Comparison of ENCODE assay signal across 9 cellular contexts in the genomic region with DNA sequence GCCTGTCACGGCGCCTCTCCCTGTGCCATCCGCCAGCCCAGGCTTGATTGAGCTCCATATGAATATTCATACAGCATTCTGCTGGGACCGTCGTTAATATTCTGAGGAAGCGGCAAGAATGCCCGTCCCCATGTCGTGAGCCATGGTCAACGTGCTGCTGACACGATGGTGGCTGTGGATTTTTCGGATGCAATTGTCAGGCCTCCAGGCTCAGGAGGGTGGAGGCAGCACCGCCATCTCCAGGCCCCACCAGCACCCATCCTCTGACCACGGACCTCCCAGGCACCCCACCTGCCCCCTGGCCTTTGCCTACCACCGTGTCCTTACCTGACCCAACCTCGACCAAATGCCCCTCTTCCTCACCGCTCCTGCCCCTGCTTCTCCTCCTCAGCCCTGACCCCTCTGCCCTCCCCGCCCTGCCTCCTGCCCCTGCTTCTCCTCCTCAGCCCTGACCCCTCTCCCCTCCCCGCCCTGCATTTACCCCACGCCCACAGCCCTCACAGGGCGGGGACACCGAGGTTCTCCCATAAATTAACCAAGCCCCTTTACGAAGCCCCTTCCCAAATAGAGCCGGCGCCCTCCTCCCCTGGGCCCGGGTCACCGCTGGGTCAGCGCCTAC. TPM values are rescaled to one million over a fixed set of nuclear protein-coding genes. Genes with fewer than 3 reads are reported as not detected.
DNase-seq lines count a peak whose midpoint lies in the region; ATAC-seq, FAIRE-seq and TF ChIP-seq lines count a peak whose summit lies in the region.
"Had no signal": no experiment of that assay in that cellular context is flagged by ENCODE, and none has a peak within 500 bp of the region (broad histone marks: within the 10 kb centered on the region; RNA-seq: fewer than 3 reads in every experiment).

No MANE protein-coding gene starts in this region.

- H3K27me3 Mint-ChIP-seq in stimulated activated naive CD8-positive, alpha-beta T cell treated with anti-CD3 and anti-CD28 coated beads, Interleukin-15, Interleukin-2, amounts not matched to agents 100 ng/mL and 50 ng/mL, for 24 hours, result no peaks in the 10 kb centered on the region

- H2AFZ ChIP-seq in GM12878 (ENCODE audit: control insufficient read depth, low read depth, low read length), result peak overlapping the region; percentile 78

- H3K79me2 ChIP-seq in GM12878 (ENCODE audit: control insufficient read depth, insufficient read depth, low read length), result peaks cover 19% of the 10 kb centered on the region

- no peak for TF ChIP-seq RAD21 in GM12878 (IDR thresholded peaks at IDR 0.05; ENCODE audit: insufficient read depth, low read depth, low read length)

- H3K36me3 ChIP-seq in GM12878 (ENCODE audit: control insufficient read depth in 2 of 2, insufficient read depth in 2 of 2, low read length in 1 of 2), result no peaks in the 10 kb centered on the region
- H3K36me3 ChIP-seq in mucosa of stomach (ENCODE audit: control insufficient read depth, insufficient read depth, low read length), result no peaks in the 10 kb centered on the region

- SMC1A ChIA-PET in GM12878 (lab: Charles Lee; ENCODE audit: uncharacterized antibody, unreplicated experiment), result interaction anchor here (0.8 to 4.0 kb wide), 5 partner anchors 8 to 19 kb away, joined by 3 to 19 read pairs (median 3); a partner anchor contains a TSS

- H3K27me3 ChIP-seq in GM12878 (replicated peaks in 1 of 2; ENCODE audit: control insufficient read depth in 2 of 2, insufficient read depth in 2 of 2, low read length in 1 of 2) (no peaks in the 10 kb centered on the region), mucosa of stomach (ENCODE audit: control insufficient read depth, insufficient read depth, low read length) (peaks cover 9% of the 10 kb centered on the region)

- no peak for FAIRE-seq in GM12878 (lab: Jason Lieb, UNC)
- no peak for FAIRE-seq in D721Med (lab: Jason Lieb, UNC)
- FAIRE-seq: TTC549 had no signal

- H3K4me3 ChIP-seq in GM12878 (peak overlapping the region; percentile 76), mucosa of stomach (ENCODE audit: low read length) (peak overlapping the region; percentile 12)

- H3K27ac ChIP-seq in GM12878 (ENCODE audit: control insufficient read depth, insufficient read depth), result peak overlapping the region; percentile 77

- H3K4me3 Mint-ChIP-seq in stimulated activated naive CD8-positive, alpha-beta T cell treated with anti-CD3 and anti-CD28 coated beads, Interleukin-15, Interleukin-2, amounts not matched to agents 100 ng/mL and 50 ng/mL, for 24 hours, result peak overlapping the region; percentile 73

- H3K9ac ChIP-seq in GM12878 (ENCODE audit: control insufficient read depth, insufficient read depth, low read length) (peak overlapping the region; percentile 64), mucosa of stomach (ENCODE audit: low read length) (peak overlapping the region; percentile 65)

- RAD21 ChIA-PET in GM12878 (lab: Charles Lee; ENCODE audit: unreplicated experiment), result interaction anchor here (1.3 to 6.6 kb wide), 4 partner anchors 9 to 148 kb away, joined by 7 to 52 read pairs (median 18); a partner anchor contains a TSS

- WGBS in GM12878 (ENCODE audit: insufficient coverage, insufficient replicate concordance, low lambda C conversion rate, missing lambda C conversion rate), result 73% methylated on average over 22 of the region's 27 CpGs

- TF ChIP-seq CTCF in GM12878 (IDR thresholded peaks at IDR 0.05 in 2 of 3, conservative IDR thresholded peaks at IDR 0.05 in 1 of 3; ENCODE audit: control insufficient read depth in 2 of 3, extremely low read depth in 1 of 3, insufficient read depth in 1 of 3, low read depth in 3 of 3, low read length in 3 of 3) (no peak), D721Med (IDR thresholded peaks at IDR 0.05; ENCODE audit: insufficient read depth, missing control alignments) (no peak)

- no peaks in the 10 kb centered on the region for H4K20me1 ChIP-seq in GM12878 (ENCODE audit: control insufficient read depth, insufficient read depth)

- DNase-seq in stimulated activated naive CD8-positive, alpha-beta T cell treated with anti-CD3 and anti-CD28 coated beads, Interleukin-15, Interleukin-2, amounts not matched to agents 100 U/mL and 50 U/mL, for 24 hours, result no peak
- no peak for DNase-seq in GM12878 (ENCODE audit: low read depth, low spot score)
- no peak for DNase-seq in left colon
- DNase-seq in NCI-H2227 treated with DMSO at 0.1 percent for 48 hours (lab: John Stamatoyannopoulos, UW), result no peak
- DNase-seq in D721Med (ENCODE audit: insufficient read length, low spot score), result no peak

- no peaks in the 10 kb centered on the region for H3K36me3 Mint-ChIP-seq in stimulated activated naive CD8-positive, alpha-beta T cell treated with anti-CD3 and anti-CD28 coated beads, Interleukin-15, Interleukin-2, amounts not matched to agents 100 ng/mL and 50 ng/mL, for 24 hours (ENCODE audit: low read depth)

- peak overlapping the region; percentile 55 for H3K27ac Mint-ChIP-seq in stimulated activated naive CD8-positive, alpha-beta T cell treated with anti-CD3 and anti-CD28 coated beads, Interleukin-15, Interleukin-2, amounts not matched to agents 100 ng/mL and 50 ng/mL, for 24 hours

- no peaks in the 10 kb centered on the region for H3K9me3 Mint-ChIP-seq in stimulated activated naive CD8-positive, alpha-beta T cell treated with anti-CD3 and anti-CD28 coated beads, Interleukin-15, Interleukin-2, amounts not matched to agents 100 ng/mL and 50 ng/mL, for 24 hours

- CTCF ChIA-PET in GM12878 (lab: Yijun Ruan, JAX), result interaction anchor here (0.7 to 1.6 kb wide), 5 partner anchors 9 to 161 kb away, joined by 3 to 13 read pairs (median 3); no protein-coding TSS in a partner anchor

- no peak for ATAC-seq in stimulated activated naive CD8-positive, alpha-beta T cell treated with anti-CD3 and anti-CD28 coated beads, Interleukin-15, Interleukin-2, amounts not matched to agents 100 U/mL and 50 U/mL, for 24 hours
- no peak for ATAC-seq in GM12878
- ATAC-seq in left colon, result no peak
- no peak for ATAC-seq in GM18907 (IDR thresholded peaks at IDR 0.05; ENCODE audit: unreplicated experiment)

- H3K4me1 ChIP-seq in GM12878 (ENCODE audit: control insufficient read depth, insufficient read depth, low read length), result peaks cover 49% of the 10 kb centered on the region
- H3K4me1 ChIP-seq in mucosa of stomach (ENCODE audit: control insufficient read depth, insufficient read depth, low read length), result peaks cover 47% of the 10 kb centered on the region

- intact Hi-C loops in GM12878 (cut with micrococcal nuclease; ENCODE audit: unreplicated experiment) (loop anchor here (1.0 kb wide), 1 partner anchor 9 kb away; no protein-coding TSS in a partner anchor), left colon (cut with DNase I, micrococcal nuclease) (no loop called here)

- POLR2A ChIA-PET in GM12878 (lab: Charles Lee), result interaction anchor here (0.9 to 4.0 kb wide), 5 partner anchors 9 to 148 kb away, joined by 3 to 28 read pairs (median 6); a partner anchor contains a TSS

- in situ Hi-C loops in GM12878 (cut with MboI), result no loop called here

- peaks cover 68% of the 10 kb centered on the region for H3K4me1 Mint-ChIP-seq in stimulated activated naive CD8-positive, alpha-beta T cell treated with anti-CD3 and anti-CD28 coated beads, Interleukin-15, Interleukin-2, amounts not matched to agents 100 ng/mL and 50 ng/mL, for 24 hours (ENCODE audit: low read depth)

- TSS peak; percentile 73 for BruUV-seq in GM12878 (replicated peaks; lab: Mats Ljungman, UMichigan)

- H3K9me3 ChIP-seq in GM12878 (replicated peaks; ENCODE audit: control insufficient read depth, insufficient read depth, low read length) (no peaks in the 10 kb centered on the region), mucosa of stomach (ENCODE audit: control insufficient read depth, low read length) (no peaks in the 10 kb centered on the region)

- TF ChIP-seq POLR2A in GM12878 (IDR thresholded peaks at IDR 0.05; ENCODE audit: low read depth, low read length), result no peak

- peak overlapping the region; percentile 70 for H3K4me2 ChIP-seq in GM12878 (ENCODE audit: control insufficient read depth, insufficient read depth)

- TF ChIP-seq EP300 in GM12878 (IDR thresholded peaks at IDR 0.05; ENCODE audit: borderline replicate concordance in 1 of 2, control insufficient read depth in 1 of 2, low read depth in 2 of 2, low read length in 2 of 2), result no peak

RNA-seq across cellular contexts. Expression of a gene that starts 9.9 kb away (rescaled TPM):
- 19.1 and 19.6 TPM in 2 replicates for total RNA-seq in GM12878 (2013; cell fraction: nucleolus; rRNA removed)
- total RNA-seq in GM12878 (2014; rRNA removed) (30.1 and 39.9 TPM in 2 replicates), GM12878 (2014; rRNA removed; fragmentation: Illumina TruSeq; extraction: Trizol) (8.5 and 10.4 TPM in 2 replicates), GM12878 (2021) (33.4 and 38.4 TPM in 2 replicates), left colon (10 to 100 TPM; 51.0 to 59.3 TPM)
- 3.5 TPM for polyA plus RNA-seq in GM12878 (2011; ENCODE audit: low read depth)
- polyA plus RNA-seq in GM12878 (2011; rRNA removed) (3.5 and 6.2 TPM in 2 replicates), GM12878 (2014; fragmentation: Illumina TruSeq; extraction: Trizol) (2.6 and 6.7 TPM in 2 replicates), GM12878 (2014; fragmentation: Nextera tagmentation; extraction: Ambion mirVana) (1 to 10 TPM in 1 of 2 experiments, under 1 TPM in 1; 0.39 to 1.2 TPM), GM12878 (2014; rRNA removed) (25.4 and 27.5 TPM in 2 replicates), GM12878 (2016; fragmentation: Nextera tagmentation; extraction: Ambion mirVana) (10 to 100 TPM in 1 of 2 experiments, 1 to 10 TPM in 1; 6.2 to 16.6 TPM)
- 9.3 and 16.0 TPM in 2 replicates for polyA plus RNA-seq in GM12878 (2011; cell fraction: cytosol; rRNA removed)
- 22.4 and 27.6 TPM in 2 replicates for polyA plus RNA-seq in GM12878 (2011; cell fraction: nucleus; rRNA removed)
- 9.7 and 11.4 TPM in 2 replicates for polyA plus RNA-seq in GM12878 (2012)
- polyA minus RNA-seq in GM12878 (2011; rRNA and poly(A)+ RNA removed), result 5.5 and 13.3 TPM in 2 replicates
- polyA minus RNA-seq in GM12878 (2011; cell fraction: cytosol; rRNA and poly(A)+ RNA removed), result 7.3 and 8.3 TPM in 2 replicates
- 12.8 and 25.1 TPM in 2 replicates for polyA minus RNA-seq in GM12878 (2011; cell fraction: nucleus; rRNA and poly(A)+ RNA removed)

RNA-seq across cellular contexts. Expression of a gene that starts 13.7 kb away (rescaled TPM):
- total RNA-seq in GM12878 (2013; cell fraction: nucleolus; rRNA removed), result 11.9 and 13.5 TPM in 2 replicates
- total RNA-seq in GM12878 (2014; rRNA removed) (7.9 and 9.1 TPM in 2 replicates), GM12878 (2014; rRNA removed; fragmentation: Illumina TruSeq; extraction: Trizol) (3.5 and 3.8 TPM in 2 replicates), GM12878 (2021) (14.2 and 14.7 TPM in 2 replicates), left colon (10 to 100 TPM; 16.0 to 25.2 TPM)
- 1.1 TPM for polyA plus RNA-seq in GM12878 (2011; ENCODE audit: low read depth)
- polyA plus RNA-seq in GM12878 (2011; rRNA removed) (3.5 and 5.4 TPM in 2 replicates), GM12878 (2014; fragmentation: Illumina TruSeq; extraction: Trizol) (2.0 and 3.1 TPM in 2 replicates), GM12878 (2014; fragmentation: Nextera tagmentation; extraction: Ambion mirVana) (1 to 10 TPM in 1 of 2 experiments, under 1 TPM in 1; 0.66 to 1.0 TPM), GM12878 (2014; rRNA removed) (7.5 and 9.4 TPM in 2 replicates), GM12878 (2016; fragmentation: Nextera tagmentation; extraction: Ambion mirVana) (1 to 10 TPM; 2.7 to 2.9 TPM)
- 7.9 and 9.6 TPM in 2 replicates for polyA plus RNA-seq in GM12878 (2011; cell fraction: cytosol; rRNA removed)
- polyA plus RNA-seq in GM12878 (2011; cell fraction: nucleus; rRNA removed), result 15.3 and 20.7 TPM in 2 replicates
- 3.8 and 4.4 TPM in 2 replicates for polyA plus RNA-seq in GM12878 (2012)
- polyA minus RNA-seq in GM12878 (2011; rRNA and poly(A)+ RNA removed), result 11.8 and 12.6 TPM in 2 replicates
- 7.3 and 9.0 TPM in 2 replicates for polyA minus RNA-seq in GM12878 (2011; cell fraction: cytosol; rRNA and poly(A)+ RNA removed)
- 3.5 and 7.1 TPM in 2 replicates for polyA minus RNA-seq in GM12878 (2011; cell fraction: nucleus; rRNA and poly(A)+ RNA removed)
